In genomic region chr2:169478745-169479256, GRCh38 we compare ENCODE assay signal across 8 cellular contexts. TPM values are rescaled to one million over a fixed set of nuclear protein-coding genes. Genes with fewer than 3 reads are reported as not detected.
A peak's percentile ranks its signal among the peaks of the same experiment; 100 is the strongest.
DNase-seq lines count a peak whose midpoint lies in the region; ATAC-seq, FAIRE-seq and TF ChIP-seq lines count a peak whose summit lies in the region.

No MANE protein-coding gene starts in this region.

- H3K36me3 Mint-ChIP-seq in Caco-2 (ENCODE audit: insufficient read depth, unreplicated experiment): no peaks in the 10 kb centered on the region

- WGBS in pancreas, 2 donors: 68 to 71% methylated on average over 14 of the region's 14 CpGs

- CTCF ChIA-PET in Caco-2 (lab: Charles Lee): interaction anchor here (0.6 to 1.3 kb wide), 4 partner anchors 10 to 236 kb away, joined by 3 to 8 read pairs (median 4); no protein-coding TSS in a partner anchor
- CTCF ChIA-PET in PC-9 (lab: Charles Lee): interaction anchor here (0.6 kb wide), 1 partner anchor 83 kb away, joined by 3 read pairs; no protein-coding TSS in a partner anchor

- H3K4me1 ChIP-seq in Caco-2: no peaks in the 10 kb centered on the region; the same call in 1 of the 2 replicates
- H3K4me1 ChIP-seq in PC-9 (replicated peaks; ENCODE audit: insufficient read depth): no peaks in the 10 kb centered on the region
- H3K4me1 ChIP-seq in pancreas: no peaks in the 10 kb centered on the region

- H3K9me3 ChIP-seq in Caco-2 (no peaks in the 10 kb centered on the region), PC-9 (ENCODE audit: insufficient read depth, low read depth) (no peaks in the 10 kb centered on the region), pancreas (no peaks in the 10 kb centered on the region)

- peak overlapping the region; percentile 60 for H3K27ac Mint-ChIP-seq in Caco-2 (ENCODE audit: unreplicated experiment)

- no peaks in the 10 kb centered on the region for H3F3A ChIP-seq in PC-9 (ENCODE audit: insufficient read depth, low read depth)

- POLR2A ChIA-PET in Caco-2 (lab: Charles Lee) (interaction anchor here (1.0 kb wide), 1 partner anchor 95 kb away, joined by 3 read pairs; the partner anchor contains the start of gene FASTKD1), PC-9 (lab: Charles Lee; ENCODE audit: unreplicated experiment) (no interaction called here)

- ATAC-seq in pancreas (no peak), HG02588 (IDR thresholded peaks at IDR 0.05; ENCODE audit: unreplicated experiment) (no peak)

- peak overlapping the region; percentile 63 for H3K4me3 Mint-ChIP-seq in Caco-2 (ENCODE audit: unreplicated experiment)

- H3K36me3 ChIP-seq in Caco-2 (ENCODE audit: control insufficient read depth, insufficient read depth, low read length) (no peaks in the 10 kb centered on the region), PC-9 (ENCODE audit: low read depth) (no peaks in the 10 kb centered on the region), pancreas (no peaks in the 10 kb centered on the region)

- BruUV-seq in Caco-2 (replicated peaks; lab: Mats Ljungman, UMichigan) (no TSS peak), PC-9 (replicated peaks; lab: Mats Ljungman, UMichigan) (no TSS peak)

- H3K27me3 ChIP-seq in Caco-2 (replicated peaks; ENCODE audit: control insufficient read depth, insufficient read depth, low read length) (no peaks in the 10 kb centered on the region), PC-9 (ENCODE audit: insufficient read depth, low read depth) (no peaks in the 10 kb centered on the region), pancreas (no peaks in the 10 kb centered on the region)

- intact Hi-C loops in Caco-2 (cut with micrococcal nuclease; ENCODE audit: unreplicated experiment) (no loop called here), PC-9 (cut with micrococcal nuclease; ENCODE audit: unreplicated experiment) (no loop called here), pancreas (cut with DNase I) (no loop called here)

- DNase-seq in Caco-2 (no peak), PC-9 (no peak), epithelial cell of prostate (ENCODE audit: low read depth, low spot score) (no peak), pancreas (no peak), NCI-H526 (lab: John Stamatoyannopoulos, UW) (no peak), EL (no peak)
- DNase-seq in activated CD4-positive, alpha-beta T cell treated with anti-CD3 and anti-CD28 coated beads for 4 hours: no peak

- H3K79me2 ChIP-seq in PC-9 (ENCODE audit: low read depth): no peaks in the 10 kb centered on the region

- H3K9me2 ChIP-seq in PC-9 (ENCODE audit: insufficient read depth): no peaks in the 10 kb centered on the region

- H3K27me3 Mint-ChIP-seq in Caco-2 (ENCODE audit: insufficient read depth, unreplicated experiment): no peaks in the 10 kb centered on the region

- no peaks in the 10 kb centered on the region for H3K9me3 Mint-ChIP-seq in Caco-2 (ENCODE audit: unreplicated experiment)

- no peak overlapping the region for H2AFZ ChIP-seq in PC-9

- FAIRE-seq in pancreas (lab: Jason Lieb, UNC): no peak

- TF ChIP-seq CTCF in Caco-2 (IDR thresholded peaks at IDR 0.05; ENCODE audit: insufficient read depth in 1 of 2, low read depth in 1 of 2, low read length in 1 of 2, severe bottlenecking in 1 of 2, unreplicated experiment in 1 of 2) (no peak), PC-9 (conservative IDR thresholded peaks at IDR 0.05) (no peak), pancreas (IDR thresholded peaks at IDR 0.05) (no peak)

- H3K4me3 ChIP-seq in Caco-2 (ENCODE audit: low read depth, low read length): peak overlapping the region; percentile 77
- H3K4me3 ChIP-seq in PC-9: no peak overlapping the region
- H3K4me3 ChIP-seq in pancreas: peak overlapping the region; percentile 51 to 89 (median 62)

- H3K4me1 Mint-ChIP-seq in Caco-2 (ENCODE audit: low read depth, unreplicated experiment): peaks cover 12% of the 10 kb centered on the region

- H3K4me2 ChIP-seq in PC-9: peak overlapping the region; percentile 56; the same call in 1 of the 2 replicates

- no peaks in the 10 kb centered on the region for H4K20me1 ChIP-seq in PC-9 (ENCODE audit: insufficient read depth)

- H3K27ac ChIP-seq in PC-9 (no peak overlapping the region), epithelial cell of prostate (peak overlapping the region; percentile 11), pancreas (peak overlapping the region; percentile 20 to 59 (median 30))

RNA-seq across cellular contexts. Expression of gene BBS5, which starts 0.5 kb away (rescaled TPM):
- total RNA-seq in Caco-2 (2022) (2.1 and 3.2 TPM in 2 replicates), PC-9 (2021) (0.31 and 0.38 TPM in 2 replicates), pancreas (1 to 10 TPM; 2.7 to 5.8 (median 4.0) TPM)
- 1 to 10 TPM; 5.5 to 9.2 TPM for polyA plus RNA-seq in pancreas

RNA-seq across cellular contexts. Expression of gene KLHL41, which starts 30.7 kb away (rescaled TPM):
- 0.21 TPM in 1 of 2 replicates, not detected in the other for total RNA-seq in Caco-2 (2022)
- not detected in 2 replicates for total RNA-seq in PC-9 (2021)
- total RNA-seq in pancreas: 1 to 10 TPM in 1 of 6 donors, under 1 TPM in 5; 0.19 to 1.1 (median 0.47) TPM
- 1 to 10 TPM in 1 of 2 donors, under 1 TPM in 1; 0.87 to 2.7 TPM for polyA plus RNA-seq in pancreas
